Comparison of ENCODE assay signal across 14 cellular contexts in genomic region chr17:60091908-60092331, GRCh38. TPM values are rescaled to one million over a fixed set of nuclear protein-coding genes. Genes with fewer than 3 reads are reported as not detected.
DNase-seq lines count a peak whose midpoint lies in the region; ATAC-seq, FAIRE-seq and TF ChIP-seq lines count a peak whose summit lies in the region.
"Had no signal": no experiment of that assay in that cellular context is flagged by ENCODE, and none has a peak within 500 bp of the region (broad histone marks: within the 10 kb centered on the region; RNA-seq: fewer than 3 reads in every experiment).

No MANE protein-coding gene starts in this region.

- WGBS in A549 (ENCODE audit: missing lambda C conversion rate) = 85% methylated on average over 2 of the region's 2 CpGs
- WGBS in lung, 2 donors = 34 to 37% methylated on average over 2 of the region's 2 CpGs

- ATAC-seq in A549 (no peak), lung (ENCODE audit: insufficient read depth, low FRiP score) (peak; percentile 11), HG02870 (IDR thresholded peaks at IDR 0.05; ENCODE audit: unreplicated experiment) (no peak), HG02840 (IDR thresholded peaks at IDR 0.05; ENCODE audit: low FRiP score, unreplicated experiment) (no peak), GM18498 (IDR thresholded peaks at IDR 0.05; ENCODE audit: unreplicated experiment) (no peak)

- peaks cover 5% of the 10 kb centered on the region for H3K36me3 Mint-ChIP-seq in IgD-negative memory B cell

- peaks cover 38% of the 10 kb centered on the region for H3K4me1 ChIP-seq in A549
- peaks cover 0 to 2% of the 10 kb centered on the region in 2 donors for H3K4me1 ChIP-seq in lung (ENCODE audit: control insufficient read depth in 2 of 2, insufficient read depth in 2 of 2, low read length in 2 of 2)
- H3K4me1 ChIP-seq: vagina had no signal

- no peak for TF ChIP-seq CTCF in A549 (IDR thresholded peaks at IDR 0.05)
- TF ChIP-seq CTCF in astrocyte of the spinal cord (IDR thresholded peaks at IDR 0.05; ENCODE audit: low read depth, low read length) = no peak
- no peak for TF ChIP-seq CTCF in lung (IDR thresholded peaks at IDR 0.05; ENCODE audit: control extremely low read depth, extremely low read depth)

- H3K27me3 Mint-ChIP-seq in IgD-negative memory B cell = peaks cover 5% of the 10 kb centered on the region

- peak overlapping the region; percentile 63 to 90 (median 77) for H3K4me3 Mint-ChIP-seq in IgD-negative memory B cell
- H3K4me3 Mint-ChIP-seq: natural killer cell had no signal

- CTCF ChIA-PET in A549 (lab: Yijun Ruan, JAX) = interaction anchor here (0.5 to 1.5 kb wide), 7 partner anchors 11 to 1529 kb away, joined by 3 to 6 read pairs (median 3); no protein-coding TSS in a partner anchor

- no peaks in the 10 kb centered on the region for H3K9me3 ChIP-seq in A549
- H3K9me3 ChIP-seq in lung (ENCODE audit: control insufficient read depth in 2 of 2, insufficient read depth in 1 of 2, low read length in 1 of 2) = no peaks in the 10 kb centered on the region
- H3K9me3 ChIP-seq: vagina had no signal

- 0 out of 3 replicates have a peak overlapping the region, but pooled peaks have one; percentile 12 for H3K4me2 ChIP-seq in A549
- H3K4me2 ChIP-seq: BLaER1 had no signal

- DNase-seq in A549 (ENCODE audit: low read depth in 1 of 2, low spot score in 1 of 2) = no peak
- peak; percentile 67 for DNase-seq in astrocyte of the spinal cord (ENCODE audit: low read depth, low spot score)
- no peak for DNase-seq in lung (ENCODE audit: low spot score)
- DNase-seq in NCI-H146 (lab: John Stamatoyannopoulos, UW) = no peak
- DNase-seq: aorta; hypothalamus; natural killer cell; stimulated activated CD4-positive, alpha-beta T cell treated with anti-CD3 and anti-CD28 coated beads, Interleukin-2, amount 100 ng/mL, for 24 hours had no signal

- H3K27me3 ChIP-seq in lung (ENCODE audit: control insufficient read depth, insufficient read depth) = no peaks in the 10 kb centered on the region
- H3K27me3 ChIP-seq: BLaER1, vagina had no signal

- FAIRE-seq in A549 (lab: Jason Lieb, UNC) = no peak

- no peak overlapping the region for H3K4me3 ChIP-seq in A549
- H3K4me3 ChIP-seq in astrocyte of the spinal cord (ENCODE audit: low read depth, low read length) = no peak overlapping the region
- H3K4me3 ChIP-seq in lung = no peak overlapping the region
- H3K4me3 ChIP-seq: BLaER1, vagina had no signal

- in situ Hi-C loops in astrocyte of the spinal cord (cut with HindIII; ENCODE audit: low sequenced_read_pairs) = no loop called here

- no peak for TF ChIP-seq POLR2A in A549 (IDR thresholded peaks at IDR 0.05; ENCODE audit: low read length)

- H3K4me1 Mint-ChIP-seq in IgD-negative memory B cell = peaks cover 56 to 67% (median 59%) of the 10 kb centered on the region in 3 donors
- H3K4me1 Mint-ChIP-seq: natural killer cell had no signal

- H3K27ac Mint-ChIP-seq in IgD-negative memory B cell = peak overlapping the region; percentile 94 to 98 (median 95)
- H3K27ac Mint-ChIP-seq: natural killer cell had no signal

- POLR2A ChIA-PET in A549 (lab: Yijun Ruan, JAX) = no interaction called here

- peaks cover 2 to 6% (median 4%) of the 10 kb centered on the region in 3 donors for H3K9me3 Mint-ChIP-seq in IgD-negative memory B cell

- H3K36me3 ChIP-seq in lung (ENCODE audit: control insufficient read depth in 2 of 2, insufficient read depth in 2 of 2, low read length in 2 of 2) = no peaks in the 10 kb centered on the region
- H3K36me3 ChIP-seq: BLaER1, vagina had no signal

- no peak for TF ChIP-seq RAD21 in A549 (conservative IDR thresholded peaks at IDR 0.05 in 1 of 2, IDR thresholded peaks at IDR 0.05 in 1 of 2)

- TF ChIP-seq EP300 in A549 (IDR thresholded peaks at IDR 0.05) = no peak

- H3K27ac ChIP-seq in A549 (peak overlapping the region in 1 of 2 experiments; percentile 7; a peak in 1 of 6 replicates), lung (ENCODE audit: low read depth in 1 of 2, low read length in 1 of 2) (peak overlapping the region in 1 of 2 donors; percentile 71)
- H3K27ac ChIP-seq: BLaER1, vagina had no signal

TF ChIP-seq in A549, 52 proteins besides CTCF, POLR2A, EP300 and RAD21:
- no peak for TF ChIP-seq RFX5 (IDR thresholded peaks at IDR 0.05)
- TF ChIP-seq MAZ (IDR thresholded peaks at IDR 0.05; ENCODE audit: borderline replicate concordance, low read depth, low read length) = no peak
- no peak for TF ChIP-seq BCL3 (IDR thresholded peaks at IDR 0.05)

RNA-seq across cellular contexts. Expression of gene HEATR6, which starts 13.2 kb away (rescaled TPM):
- polyA plus RNA-seq in A549 (2011; rRNA removed) (44.0 and 47.6 TPM in 2 replicates), A549 (2017; fragmentation: RNase III; extraction: RNeasy Plus Mini Kit Qiagen cat#74134 plus additional on column Dnase treatment) (20.7 to 22.9 TPM (median 21.1 TPM) in 3 replicates), IgD-negative memory B cell (15.1 TPM), lung (1 to 10 TPM; 7.1 to 8.1 TPM)
- 18.3 and 20.0 TPM in 2 replicates for polyA plus RNA-seq in A549 (2012; cell fraction: cytosol; rRNA removed)
- polyA plus RNA-seq in A549 (2012; cell fraction: nucleus; rRNA removed) = 57.9 and 68.1 TPM in 2 replicates
- polyA minus RNA-seq in A549 (2011; rRNA and poly(A)+ RNA removed) = 64.2 and 69.9 TPM in 2 replicates
- total RNA-seq in lung = 10 to 100 TPM; 19.5 to 23.3 TPM

RNA-seq across cellular contexts. Expression of gene CA4, which starts 57.9 kb away (rescaled TPM):
- polyA plus RNA-seq in A549 (2011; rRNA removed) (0.06 and 0.11 TPM in 2 replicates), A549 (2017; fragmentation: RNase III; extraction: RNeasy Plus Mini Kit Qiagen cat#74134 plus additional on column Dnase treatment) (0.11 TPM in 1 of 3 replicates, not detected in the others), IgD-negative memory B cell (not detected), lung (10 to 100 TPM; 57.3 to 57.6 TPM)
- polyA plus RNA-seq in A549 (2012; cell fraction: cytosol; rRNA removed) = 0.05 and 0.07 TPM in 2 replicates
- 0.08 and 0.18 TPM in 2 replicates for polyA plus RNA-seq in A549 (2012; cell fraction: nucleus; rRNA removed)
- not detected in 2 replicates for polyA minus RNA-seq in A549 (2011; rRNA and poly(A)+ RNA removed)
- 10 to 100 TPM; 50.0 to 57.3 TPM for total RNA-seq in lung
- total RNA-seq: vagina had no signal

Comparison
In these comparisons a context has a peak if more than half of its experiments do, and no peak if none do; other contexts are left out.
1. RNA of gene CA4, which starts 57.9 kb away (polyA plus RNA-seq): 57.3 to 57.6 TPM in lung; 0.05 to 0.18 TPM in A549 and not detected in IgD-negative memory B cell (single experiment); every median in the first group is over 10 times any median in the second.